Comparison of ENCODE assay signal across 8 cellular contexts in the genomic region with DNA sequence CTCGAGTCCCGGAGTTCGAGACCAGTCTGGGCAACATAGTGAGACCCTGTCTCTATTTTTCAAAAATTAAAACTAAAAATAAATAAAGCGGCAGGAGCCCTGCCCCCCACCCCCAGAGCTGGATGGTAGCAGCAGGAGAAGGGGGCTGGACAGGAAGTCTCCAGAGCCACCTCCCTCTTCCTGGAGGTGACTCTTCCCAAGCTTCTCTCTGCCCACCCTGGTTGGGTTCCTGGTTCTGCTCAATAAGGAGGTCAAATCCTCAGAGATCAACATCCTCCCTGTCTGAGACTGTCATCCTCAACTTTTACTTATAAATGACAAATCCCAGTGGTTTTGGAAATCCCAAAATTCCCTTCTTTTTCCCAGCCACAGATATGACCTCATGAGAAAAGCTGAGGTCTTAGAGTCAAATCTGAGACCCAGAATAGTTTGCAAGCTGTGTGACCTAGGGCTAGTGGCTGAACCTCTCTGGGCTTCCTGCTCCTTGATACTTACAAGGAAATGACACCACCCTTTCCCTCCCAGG. TPM values are rescaled to one million over a fixed set of nuclear protein-coding genes. Genes with fewer than 3 reads are reported as not detected.
DNase-seq lines count a peak whose midpoint lies in the region; ATAC-seq, FAIRE-seq and TF ChIP-seq lines count a peak whose summit lies in the region.

No MANE protein-coding gene starts in this region.

- TF ChIP-seq CTCF in colonic mucosa (IDR thresholded peaks at IDR 0.05) (no peak), lung (IDR thresholded peaks at IDR 0.05; ENCODE audit: control extremely low read depth, extremely low read depth) (no peak), uterus (IDR thresholded peaks at IDR 0.05) (no peak)

- peak overlapping the region; percentile 22 to 77 for H3K4me3 Mint-ChIP-seq in activated T-cell treated with anti-CD3 and anti-CD28 coated beads, Interleukin-2, amount 50 U/mL, for 72 hours

- intact Hi-C loops in colonic mucosa (cut with DNase I) (no loop called here), uterus (cut with DNase I; ENCODE audit: low total_unique reads) (no loop called here)

- H3K9ac ChIP-seq in colonic mucosa (ENCODE audit: low read depth in 2 of 2, low read length in 2 of 2): peak overlapping the region; percentile 16 to 89

- peaks cover 12% of the 10 kb centered on the region for H3K4me1 ChIP-seq in colonic mucosa
- H3K4me1 ChIP-seq in lung (ENCODE audit: control insufficient read depth in 2 of 2, insufficient read depth in 2 of 2, low read length in 2 of 2): peaks cover 6 to 11% of the 10 kb centered on the region in 2 donors
- peaks cover 7 to 15% of the 10 kb centered on the region in 2 donors for H3K4me1 ChIP-seq in uterus

- no peak for ATAC-seq in activated T-cell treated with anti-CD3 and anti-CD28 coated beads, Interleukin-2, amount 50 U/mL, for 72 hours (replicated peaks in 1 of 2)
- ATAC-seq in lung (ENCODE audit: insufficient read depth, low FRiP score): no peak

- no peaks in the 10 kb centered on the region for H3K9me3 Mint-ChIP-seq in activated T-cell treated with anti-CD3 and anti-CD28 coated beads, Interleukin-2, amount 50 U/mL, for 72 hours

- no peak for TF ChIP-seq POLR2A in uterus (IDR thresholded peaks at IDR 0.05)

- no peak overlapping the region for H3K27ac Mint-ChIP-seq in activated T-cell treated with anti-CD3 and anti-CD28 coated beads, Interleukin-2, amount 50 U/mL, for 72 hours

- peaks cover 46% of the 10 kb centered on the region for H3K4me1 Mint-ChIP-seq in activated T-cell treated with anti-CD3 and anti-CD28 coated beads, Interleukin-2, amount 50 U/mL, for 72 hours (ENCODE audit: low read depth)

- peaks cover 2 to 6% of the 10 kb centered on the region in 2 donors for H3K36me3 Mint-ChIP-seq in activated T-cell treated with anti-CD3 and anti-CD28 coated beads, Interleukin-2, amount 50 U/mL, for 72 hours (ENCODE audit: insufficient read depth in 2 of 2)

- WGBS in lung, 2 donors: 58 to 60% methylated on average over 4 of the region's 4 CpGs

- FAIRE-seq in urothelium cell line (lab: Jason Lieb, UNC): no peak

- no peaks in the 10 kb centered on the region for H3K36me3 ChIP-seq in colonic mucosa
- peaks cover 0 to 1% of the 10 kb centered on the region in 2 donors for H3K36me3 ChIP-seq in lung (ENCODE audit: control insufficient read depth in 2 of 2, insufficient read depth in 2 of 2, low read length in 2 of 2)
- no peaks in the 10 kb centered on the region for H3K36me3 ChIP-seq in uterus

- no peaks in the 10 kb centered on the region for H3K27me3 ChIP-seq in colonic mucosa
- H3K27me3 ChIP-seq in lung (ENCODE audit: control insufficient read depth, insufficient read depth): no peaks in the 10 kb centered on the region
- no peaks in the 10 kb centered on the region for H3K27me3 ChIP-seq in uterus

- no peak for DNase-seq in activated T-cell treated with anti-CD3 and anti-CD28 coated beads, Interleukin-2, amount 50 U/mL, for 72 hours
- no peak for DNase-seq in activated T-cell treated with anti-CD3 and anti-CD28 coated beads, Interleukin-2, amount 50 U/mL, for 48 hours
- DNase-seq in colonic mucosa (no peak), lung (ENCODE audit: low spot score) (no peak), uterus (no peak), urothelium cell line (ENCODE audit: low spot score) (no peak), dedifferentiated amniotic fluid mesenchymal stem cell (ENCODE audit: extremely low spot score) (no peak), NCI-H2171 (lab: John Stamatoyannopoulos, UW) (no peak)

- H3K9me3 ChIP-seq in colonic mucosa: no peaks in the 10 kb centered on the region
- H3K9me3 ChIP-seq in lung (ENCODE audit: control insufficient read depth in 2 of 2, insufficient read depth in 1 of 2, low read length in 1 of 2): no peaks in the 10 kb centered on the region
- H3K9me3 ChIP-seq in uterus: no peaks in the 10 kb centered on the region

- H3K4me3 ChIP-seq in colonic mucosa (no peak overlapping the region), lung (no peak overlapping the region), uterus (peak overlapping the region; percentile 32 to 37)

- no peaks in the 10 kb centered on the region for H3K27me3 Mint-ChIP-seq in activated T-cell treated with anti-CD3 and anti-CD28 coated beads, Interleukin-2, amount 50 U/mL, for 72 hours (ENCODE audit: low read depth)

- H3K27ac ChIP-seq in colonic mucosa (peak overlapping the region; percentile 86), lung (ENCODE audit: low read depth in 1 of 2, low read length in 1 of 2) (peak overlapping the region; percentile 26 to 68), uterus (peak overlapping the region; percentile 93 to 96)

RNA-seq across cellular contexts. Expression of a gene that starts 1.0 kb away (rescaled TPM):
- 10 to 100 TPM; 22.7 to 30.0 TPM for total RNA-seq in activated T-cell treated with anti-CD3 and anti-CD28 coated beads, Interleukin-2, amount 50 U/mL, for 72 hours
- 10 to 100 TPM in 1 of 2 donors, 1 to 10 TPM in 1; 9.3 to 16.7 TPM for total RNA-seq in colonic mucosa
- 10 to 100 TPM in 1 of 2 donors, 1 to 10 TPM in 1; 4.4 to 14.0 TPM for total RNA-seq in lung
- 1 to 10 TPM; 3.8 to 4.3 TPM for polyA plus RNA-seq in lung
- 10 to 100 TPM in 1 of 4 donors, 1 to 10 TPM in 2, under 1 TPM in 1; 0.29 to 16.0 (median 3.1) TPM for total RNA-seq in uterus

RNA-seq across cellular contexts. Expression of a gene that starts 25.2 kb away (rescaled TPM):
- 10 to 100 TPM in 1 of 2 donors, 1 to 10 TPM in 1; 10.0 to 14.6 TPM for total RNA-seq in activated T-cell treated with anti-CD3 and anti-CD28 coated beads, Interleukin-2, amount 50 U/mL, for 72 hours
- under 1 TPM in 1 of 2 donors, not detected in 1; 0.12 TPM for total RNA-seq in colonic mucosa
- total RNA-seq in lung: under 1 TPM; 0.09 to 0.11 TPM
- polyA plus RNA-seq in lung: under 1 TPM; 0.04 to 0.87 TPM
- 1 to 10 TPM in 2 of 4 donors, under 1 TPM in 1, not detected in 1; under 0.01 to 5.8 (median 3.1) TPM for total RNA-seq in uterus

RNA-seq across cellular contexts. Expression of a gene that starts 37.3 kb away (rescaled TPM):
- total RNA-seq in activated T-cell treated with anti-CD3 and anti-CD28 coated beads, Interleukin-2, amount 50 U/mL, for 72 hours: 100 to 1,000 TPM; 313 to 440 TPM
- total RNA-seq in colonic mucosa (1 to 10 TPM; 2.0 to 2.7 TPM), lung (1 to 10 TPM; 3.8 to 5.9 TPM), uterus (1 to 10 TPM in 1 of 4 donors, under 1 TPM in 1, not detected in 2; 0.48 to 1.6 TPM)
- polyA plus RNA-seq in lung: 1 to 10 TPM; 1.0 to 4.1 TPM

RNA-seq across cellular contexts. Expression of a gene that starts 57.0 kb away (rescaled TPM):
- total RNA-seq in activated T-cell treated with anti-CD3 and anti-CD28 coated beads, Interleukin-2, amount 50 U/mL, for 72 hours: 100 to 1,000 TPM; 620 to 681 TPM
- total RNA-seq in colonic mucosa (10 to 100 TPM; 27.4 to 27.6 TPM), lung (10 to 100 TPM; 16.7 to 81.6 TPM), uterus (1 to 10 TPM; 2.4 to 6.7 (median 4.5) TPM)
- polyA plus RNA-seq in lung: 100 to 1,000 TPM in 1 of 2 donors, 10 to 100 TPM in 1; 28.9 to 217 TPM

Comparison
In these comparisons a context has a peak if more than half of its experiments do, and no peak if none do; other contexts are left out.
1. H3K4me3 ChIP-seq: peak in uterus (2 of 2); none in colonic mucosa (single experiment) and lung (single experiment).
2. RNA of a gene that starts 37.3 kb away (total RNA-seq): 313 to 440 TPM in activated T-cell treated with anti-CD3 and anti-CD28 coated beads, Interleukin-2, amount 50 U/mL, for 72 hours; 3.8 to 5.9 TPM in lung, 2.0 to 2.7 TPM in colonic mucosa and 0.48 to 1.6 TPM in uterus; every median in the first group is over 10 times any median in the second.
3. Peak in every context shown above with its lines, with median percentiles within 50 percentile points of each other: H3K27ac ChIP-seq.